In genomic region chr7:23298885-23299769, GRCh38 we compare ENCODE assay signal across 1 cellular context.
TF ChIP-seq lines count a peak whose summit lies in the region.

TSS of gene MALSU1 (plus strand) at chr7:23299339. CDS start at chr7:23299353, 14 bp downstream.

TF ChIP-seq in HEK293, 187 proteins besides CTCF, POLR2A, EP300 and RAD21 (continued from another document):
- TF ChIP-seq ZBTB26 (tag by site-specific recombination; optimal IDR thresholded peaks at IDR 0.05) (peak; percentile 64), ZBTB8A (tag by site-specific recombination; IDR thresholded peaks at IDR 0.05) (peak; percentile 98), ZNF571 (tag by site-specific recombination; IDR thresholded peaks at IDR 0.05) (no peak), ZBTB17 (tag by site-specific recombination; IDR thresholded peaks at IDR 0.05) (peak; percentile 52; the same call in 1 of the 2 replicates)
- TF ChIP-seq, protein P1, sequence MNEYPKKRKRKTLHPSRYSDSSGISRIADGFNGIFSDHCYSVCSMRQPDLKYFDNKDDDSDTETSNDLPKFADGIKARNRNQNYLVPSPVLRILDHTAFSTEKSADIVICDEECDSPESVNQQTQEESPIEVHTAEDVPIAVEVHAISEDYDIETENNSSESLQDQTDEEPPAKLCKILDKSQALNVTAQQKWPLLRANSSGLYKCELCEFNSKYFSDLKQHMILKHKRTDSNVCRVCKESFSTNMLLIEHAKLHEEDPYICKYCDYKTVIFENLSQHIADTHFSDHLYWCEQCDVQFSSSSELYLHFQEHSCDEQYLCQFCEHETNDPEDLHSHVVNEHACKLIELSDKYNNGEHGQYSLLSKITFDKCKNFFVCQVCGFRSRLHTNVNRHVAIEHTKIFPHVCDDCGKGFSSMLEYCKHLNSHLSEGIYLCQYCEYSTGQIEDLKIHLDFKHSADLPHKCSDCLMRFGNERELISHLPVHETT (tag by site-specific recombination; IDR thresholded peaks at IDR 0.05): 0 out of 2 replicates have a peak, but pooled peaks have one; percentile 17
- TF ChIP-seq, protein P2, sequence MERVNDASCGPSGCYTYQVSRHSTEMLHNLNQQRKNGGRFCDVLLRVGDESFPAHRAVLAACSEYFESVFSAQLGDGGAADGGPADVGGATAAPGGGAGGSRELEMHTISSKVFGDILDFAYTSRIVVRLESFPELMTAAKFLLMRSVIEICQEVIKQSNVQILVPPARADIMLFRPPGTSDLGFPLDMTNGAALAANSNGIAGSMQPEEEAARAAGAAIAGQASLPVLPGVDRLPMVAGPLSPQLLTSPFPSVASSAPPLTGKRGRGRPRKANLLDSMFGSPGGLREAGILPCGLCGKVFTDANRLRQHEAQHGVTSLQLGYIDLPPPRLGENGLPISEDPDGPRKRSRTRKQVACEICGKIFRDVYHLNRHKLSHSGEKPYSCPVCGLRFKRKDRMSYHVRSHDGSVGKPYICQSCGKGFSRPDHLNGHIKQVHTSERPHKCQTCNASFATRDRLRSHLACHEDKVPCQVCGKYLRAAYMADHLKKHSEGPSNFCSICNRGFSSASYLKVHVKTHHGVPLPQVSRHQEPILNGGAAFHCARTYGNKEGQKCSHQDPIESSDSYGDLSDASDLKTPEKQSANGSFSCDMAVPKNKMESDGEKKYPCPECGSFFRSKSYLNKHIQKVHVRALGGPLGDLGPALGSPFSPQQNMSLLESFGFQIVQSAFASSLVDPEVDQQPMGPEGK (tag by site-specific recombination; IDR thresholded peaks at IDR 0.05): peak; percentile 46; the same call in 1 of the 2 replicates
